In the genomic region with DNA sequence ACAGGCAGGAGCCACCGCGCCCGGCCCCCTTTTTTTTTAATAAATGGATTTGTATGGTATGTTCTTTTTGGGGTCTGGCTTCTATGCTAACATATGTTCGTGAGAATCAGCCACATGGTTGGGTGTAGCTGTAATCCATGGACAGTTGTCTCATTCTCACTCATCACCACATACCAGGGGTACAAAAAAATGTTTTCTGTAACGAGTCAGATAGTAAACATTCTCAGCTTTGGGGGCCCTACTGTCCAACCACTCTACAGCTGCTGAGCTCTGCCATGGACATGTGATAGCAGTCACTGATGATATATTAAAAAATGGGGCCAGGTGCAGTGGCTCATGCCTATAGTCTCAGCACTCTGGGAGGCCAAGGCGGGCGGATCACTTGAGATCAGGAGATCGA, we compare ENCODE assay signal across 32 cellular contexts. TPM values are rescaled to one million over a fixed set of nuclear protein-coding genes. Genes with fewer than 3 reads are reported as not detected.
"Had no signal": no experiment of that assay in that cellular context is flagged by ENCODE, and none has a peak within 500 bp of the region (broad histone marks: within the 10 kb centered on the region; RNA-seq: fewer than 3 reads in every experiment).

No MANE protein-coding gene starts in this region.

- H3K4me1 Mint-ChIP-seq: immature natural killer cell; stimulated activated effector memory CD8-positive, alpha-beta T cell treated with anti-CD3 and anti-CD28 coated beads, Interleukin-12 subunit alpha, Interleukin-12 subunit beta, amount 100 ng/mL, for 72 hours had no signal

- H3K36me3 Mint-ChIP-seq: immature natural killer cell; naive thymus-derived CD4-positive, alpha-beta T cell; natural killer cell treated with Interleukin-12 subunit alpha and Interleukin-12 subunit beta and Interleukin-15 and Interleukin-18, amount 100 ng/mL, for 72 hours; stimulated activated effector memory CD8-positive, alpha-beta T cell treated with anti-CD3 and anti-CD28 coated beads, Interleukin-12 subunit alpha, Interleukin-12 subunit beta, amount 100 ng/mL, for 72 hours had no signal

- H3K27me3 ChIP-seq: pancreas had no signal

- H3K36me3 ChIP-seq: left lung, lower lobe of right lung, pancreas, prostate gland, spleen, suprapubic skin, thoracic aorta, tibial artery, upper lobe of right lung had no signal

- H3K9me3 Mint-ChIP-seq: immature natural killer cell; naive thymus-derived CD4-positive, alpha-beta T cell; natural killer cell treated with Interleukin-12 subunit alpha and Interleukin-12 subunit beta and Interleukin-15 and Interleukin-18, amount 100 ng/mL, for 72 hours; stimulated activated effector memory CD8-positive, alpha-beta T cell treated with anti-CD3 and anti-CD28 coated beads, Interleukin-12 subunit alpha, Interleukin-12 subunit beta, amount 100 ng/mL, for 72 hours; stimulated activated naive CD8-positive, alpha-beta T cell treated with anti-CD3 and anti-CD28 coated beads, Interleukin-15, Interleukin-2, amounts not matched to agents 100 ng/mL and 50 ng/mL, for 24 hours had no signal

- H3K9me3 ChIP-seq: left lung, lower lobe of right lung, pancreas, prostate gland, spleen, suprapubic skin, thoracic aorta, tibial artery, upper lobe of right lung had no signal

- H3K4me3 ChIP-seq: left lung, lower lobe of right lung, pancreas, prostate gland, spleen, suprapubic skin, thoracic aorta, tibial artery, upper lobe of right lung had no signal

- H3K27ac ChIP-seq: left lung, lower lobe of right lung, pancreas, prostate gland, spleen, suprapubic skin, thoracic aorta, tibial artery, upper lobe of right lung had no signal

- H3K4me1 ChIP-seq: lower lobe of right lung, pancreas, prostate gland, suprapubic skin, tibial artery, upper lobe of right lung had no signal

- H3K27ac Mint-ChIP-seq: immature natural killer cell; naive thymus-derived CD4-positive, alpha-beta T cell; natural killer cell treated with Interleukin-12 subunit alpha and Interleukin-12 subunit beta and Interleukin-15 and Interleukin-18, amount 100 ng/mL, for 72 hours; stimulated activated effector memory CD8-positive, alpha-beta T cell treated with anti-CD3 and anti-CD28 coated beads, Interleukin-12 subunit alpha, Interleukin-12 subunit beta, amount 100 ng/mL, for 72 hours; stimulated activated naive CD8-positive, alpha-beta T cell treated with anti-CD3 and anti-CD28 coated beads, Interleukin-15, Interleukin-2, amounts not matched to agents 100 ng/mL and 50 ng/mL, for 24 hours had no signal

- ATAC-seq: left colon; left lung; lower lobe of right lung; naive thymus-derived CD4-positive, alpha-beta T cell; natural killer cell treated with Interleukin-12 subunit alpha and Interleukin-12 subunit beta and Interleukin-15 and Interleukin-18, amount 100 ng/mL, for 72 hours; pancreas; right cardiac atrium; sciatic nerve; stimulated activated effector memory CD8-positive, alpha-beta T cell treated with anti-CD3 and anti-CD28 coated beads, Interleukin-12 subunit alpha, Interleukin-12 subunit beta, amount 100 ng/mL, for 72 hours; upper lobe of right lung had no signal

- DNase-seq: hypothalamus; immature natural killer cell; kidney; left colon; left lung; lower lobe of right lung; mammary epithelial cell; mesenchymal stem cell; naive thymus-derived CD4-positive, alpha-beta T cell; pancreas; posterior cingulate gyrus; retina; small intestine; spleen; stimulated activated CD4-positive, alpha-beta T cell treated with anti-CD3 and anti-CD28 coated beads, Interleukin-4, amount 100 ng/mL, for 24 hours; stimulated activated naive CD4-positive, alpha-beta T cell; tibial artery; trophoblast cell; upper lobe of right lung had no signal

- H3K4me3 Mint-ChIP-seq: immature natural killer cell; naive thymus-derived CD4-positive, alpha-beta T cell; natural killer cell treated with Interleukin-12 subunit alpha and Interleukin-12 subunit beta and Interleukin-15 and Interleukin-18, amount 100 ng/mL, for 72 hours; stimulated activated effector memory CD8-positive, alpha-beta T cell treated with anti-CD3 and anti-CD28 coated beads, Interleukin-12 subunit alpha, Interleukin-12 subunit beta, amount 100 ng/mL, for 72 hours; stimulated activated naive CD8-positive, alpha-beta T cell treated with anti-CD3 and anti-CD28 coated beads, Interleukin-15, Interleukin-2, amounts not matched to agents 100 ng/mL and 50 ng/mL, for 24 hours had no signal

RNA-seq across cellular contexts. Expression of a gene that starts 5.1 kb away (rescaled TPM):
- total RNA-seq: left colon; mammary epithelial cell; mucosa of gallbladder; natural killer cell treated with Interleukin-12 subunit alpha and Interleukin-12 subunit beta and Interleukin-15 and Interleukin-18, amount 100 ng/mL, for 72 hours; pancreas; prostate gland; suprapubic skin; thoracic aorta had no signal
- polyA plus RNA-seq: mammary epithelial cell; naive thymus-derived CD4-positive, alpha-beta T cell; neural cell had no signal

RNA-seq across cellular contexts. Expression of a gene that starts 13.2 kb away (rescaled TPM):
- total RNA-seq: left colon; mammary epithelial cell; natural killer cell treated with Interleukin-12 subunit alpha and Interleukin-12 subunit beta and Interleukin-15 and Interleukin-18, amount 100 ng/mL, for 72 hours had no signal
- polyA plus RNA-seq: naive thymus-derived CD4-positive, alpha-beta T cell; neural cell had no signal

RNA-seq across cellular contexts. Expression of a gene that starts 30.2 kb away (rescaled TPM):
- total RNA-seq: liver, omental fat pad, right cardiac atrium, sciatic nerve, subcutaneous adipose tissue, thoracic aorta had no signal
- polyA plus RNA-seq: mammary epithelial cell; naive thymus-derived CD4-positive, alpha-beta T cell; neural cell had no signal
